ENCODE assay signal across 36 cellular contexts in the genomic region with DNA sequence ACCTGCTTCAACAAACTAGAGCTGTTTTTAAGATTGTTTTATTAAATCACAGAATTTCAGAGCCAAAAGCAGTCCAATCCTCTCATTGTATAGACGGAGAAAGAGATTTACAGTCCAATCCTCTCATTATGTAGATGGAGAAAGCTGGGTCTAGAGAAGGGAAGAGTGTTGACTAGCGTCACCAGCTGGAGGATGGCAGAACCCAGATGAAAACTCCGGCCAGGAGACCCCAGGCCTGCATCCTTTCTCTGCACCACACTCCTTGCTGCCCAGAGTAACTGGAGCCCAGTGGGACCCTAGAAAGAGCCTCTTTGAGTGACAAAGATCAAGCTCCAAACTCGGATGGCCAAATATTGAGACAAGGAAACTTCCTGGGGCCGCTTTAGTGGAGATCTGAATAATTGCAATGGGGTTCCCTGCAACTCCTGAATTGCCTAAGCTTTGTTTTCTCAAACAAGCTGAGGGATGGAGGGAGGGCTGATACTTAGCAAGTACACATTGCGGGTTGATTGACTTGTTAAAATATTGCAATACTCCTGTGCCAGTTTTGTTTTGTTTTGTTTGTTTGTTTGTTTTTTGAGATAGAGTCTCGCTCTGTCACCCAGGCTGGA. TPM values are rescaled to one million over a fixed set of nuclear protein-coding genes. Genes with fewer than 3 reads are reported as not detected.
"Had no signal": no experiment of that assay in that cellular context is flagged by ENCODE, and none has a peak within 500 bp of the region (broad histone marks: within the 10 kb centered on the region; RNA-seq: fewer than 3 reads in every experiment).

No MANE protein-coding gene starts in this region.

- H3K36me3 Mint-ChIP-seq: activated naive CD4-positive, alpha-beta T cell treated with anti-CD3 and anti-CD28 coated beads, Interleukin-2, amount 10 ng/mL, durations not matched to agents 7 days and 5 days; activated naive CD4-positive, alpha-beta T cell treated with anti-CD3 and anti-CD28 coated beads, Interleukin-2, amount 50 U/mL, for 72 hours; activated naive CD8-positive, alpha-beta T cell treated with anti-CD3 and anti-CD28 coated beads, Interleukin-2, amount 10 ng/mL, durations not matched to agents 7 days and 5 days; brain; T-cell had no signal

- DNase-seq: activated CD4-positive, alpha-beta memory T cell treated with anti-CD3 and anti-CD28 coated beads, Interleukin-2, amount 10 ng/mL, durations not matched to agents 7 days and 5 days; activated CD4-positive, alpha-beta T cell treated with anti-CD3 and anti-CD28 coated beads for 1 hour; activated CD4-positive, alpha-beta T cell treated with anti-CD3 and anti-CD28 coated beads for 4 hours; activated CD4-positive, alpha-beta T cell treated with anti-CD3 and anti-CD28 coated beads, Interleukin-2, amount 10 ng/mL, durations not matched to agents 7 days and 5 days; activated CD4-positive, alpha-beta T cell treated with anti-CD3 and anti-CD28 coated beads, Interleukin-2, amount 50 U/mL, for 4 hours; activated CD8-positive, alpha-beta memory T cell treated with anti-CD3 and anti-CD28 coated beads, Interleukin-2, amount 50 U/mL, for 48 hours; activated gamma-delta T cell; activated naive CD4-positive, alpha-beta T cell; activated naive CD4-positive, alpha-beta T cell treated with anti-CD3 and anti-CD28 coated beads, Interleukin-2, amount 10 ng/mL, durations not matched to agents 7 days and 5 days; activated naive CD8-positive, alpha-beta T cell treated with anti-CD3 and anti-CD28 coated beads, Interleukin-2, amount 10 ng/mL, durations not matched to agents 7 days and 5 days; activated T-cell treated with anti-CD3 and anti-CD28 coated beads for 4 hours; activated T-cell treated with anti-CD3 and anti-CD28 coated beads, Interleukin-2, amount 50 U/mL, for 24 hours; activated T-cell treated with anti-CD3 and anti-CD28 coated beads, Interleukin-2, amount 50 U/mL, for 72 hours; central memory CD4-positive, alpha-beta T cell; dermis blood vessel endothelial cell; effector CD4-positive, alpha-beta T cell; effector memory CD8-positive, alpha-beta T cell; esophagus squamous epithelium; foreskin melanocyte; heart right ventricle; T-cell; T-helper 9 cell had no signal

- H3K4me1 ChIP-seq: ascending aorta, breast epithelium, esophagus squamous epithelium, gastroesophageal sphincter, heart right ventricle had no signal

- H3K27me3 ChIP-seq: ascending aorta, breast epithelium, cardiac muscle cell, esophagus squamous epithelium had no signal

- H3K27ac Mint-ChIP-seq: activated CD4-positive, alpha-beta memory T cell treated with anti-CD3 and anti-CD28 coated beads, Interleukin-2, amount 10 ng/mL, durations not matched to agents 7 days and 5 days; activated CD4-positive, alpha-beta T cell treated with anti-CD3 and anti-CD28 coated beads, Interleukin-2, amount 10 ng/mL, durations not matched to agents 7 days and 5 days; activated naive CD4-positive, alpha-beta T cell treated with anti-CD3 and anti-CD28 coated beads, Interleukin-2, amount 10 ng/mL, durations not matched to agents 7 days and 5 days; activated naive CD4-positive, alpha-beta T cell treated with anti-CD3 and anti-CD28 coated beads, Interleukin-2, amount 50 U/mL, for 72 hours; activated naive CD8-positive, alpha-beta T cell treated with anti-CD3 and anti-CD28 coated beads, Interleukin-2, amount 10 ng/mL, durations not matched to agents 7 days and 5 days; activated T-cell treated with anti-CD3 and anti-CD28 coated beads, Interleukin-2, amount 50 U/mL, for 24 hours; activated T-cell treated with anti-CD3 and anti-CD28 coated beads, Interleukin-2, amount 50 U/mL, for 72 hours; brain; effector memory CD8-positive, alpha-beta T cell; T-cell; T-helper 1 cell treated with Interleukin-12 subunit alpha and Interleukin-12 subunit beta and Interleukin-4 antibody, amounts not matched to agents 30 μg/mL and 1 μg/mL, for 36 hours had no signal

- H3K27ac ChIP-seq: ascending aorta, breast epithelium, cardiac muscle cell, coronary artery, epithelial cell of prostate, esophagus squamous epithelium, gastroesophageal sphincter, heart right ventricle had no signal

- H3K36me3 ChIP-seq: ascending aorta, breast epithelium, cardiac muscle cell, esophagus squamous epithelium, gastroesophageal sphincter, heart right ventricle had no signal

- H3K4me3 Mint-ChIP-seq: activated CD4-positive, alpha-beta memory T cell treated with anti-CD3 and anti-CD28 coated beads, Interleukin-2, amount 10 ng/mL, durations not matched to agents 7 days and 5 days; activated CD4-positive, alpha-beta T cell treated with anti-CD3 and anti-CD28 coated beads, Interleukin-2, amount 10 ng/mL, durations not matched to agents 7 days and 5 days; activated naive CD4-positive, alpha-beta T cell treated with anti-CD3 and anti-CD28 coated beads, Interleukin-2, amount 10 ng/mL, durations not matched to agents 7 days and 5 days; activated naive CD8-positive, alpha-beta T cell treated with anti-CD3 and anti-CD28 coated beads, Interleukin-2, amount 10 ng/mL, durations not matched to agents 7 days and 5 days; activated T-cell treated with anti-CD3 and anti-CD28 coated beads, Interleukin-2, amount 50 U/mL, for 24 hours; activated T-cell treated with anti-CD3 and anti-CD28 coated beads, Interleukin-2, amount 50 U/mL, for 72 hours; brain; effector memory CD8-positive, alpha-beta T cell; T-cell; T-helper 1 cell treated with Interleukin-12 subunit alpha and Interleukin-12 subunit beta and Interleukin-4 antibody, amounts not matched to agents 30 μg/mL and 1 μg/mL, for 36 hours had no signal

- H3K4me3 ChIP-seq: ascending aorta, breast epithelium, cardiac muscle cell, coronary artery, esophagus squamous epithelium, gastroesophageal sphincter, heart right ventricle had no signal

- H3K9me3 Mint-ChIP-seq: activated CD4-positive, alpha-beta memory T cell treated with anti-CD3 and anti-CD28 coated beads, Interleukin-2, amount 10 ng/mL, durations not matched to agents 7 days and 5 days; activated CD4-positive, alpha-beta T cell treated with anti-CD3 and anti-CD28 coated beads, Interleukin-2, amount 10 ng/mL, durations not matched to agents 7 days and 5 days; activated naive CD4-positive, alpha-beta T cell treated with anti-CD3 and anti-CD28 coated beads, Interleukin-2, amount 10 ng/mL, durations not matched to agents 7 days and 5 days; activated naive CD4-positive, alpha-beta T cell treated with anti-CD3 and anti-CD28 coated beads, Interleukin-2, amount 50 U/mL, for 72 hours; activated naive CD8-positive, alpha-beta T cell treated with anti-CD3 and anti-CD28 coated beads, Interleukin-2, amount 10 ng/mL, durations not matched to agents 7 days and 5 days; activated T-cell treated with anti-CD3 and anti-CD28 coated beads, Interleukin-2, amount 50 U/mL, for 24 hours; activated T-cell treated with anti-CD3 and anti-CD28 coated beads, Interleukin-2, amount 50 U/mL, for 72 hours; effector memory CD8-positive, alpha-beta T cell; T-helper 1 cell treated with Interleukin-12 subunit alpha and Interleukin-12 subunit beta and Interleukin-4 antibody, amounts not matched to agents 30 μg/mL and 1 μg/mL, for 36 hours had no signal

- ATAC-seq: activated naive CD4-positive, alpha-beta T cell treated with anti-CD3 and anti-CD28 coated beads, Interleukin-2, amount 50 U/mL, for 72 hours; activated T-cell treated with anti-CD3 and anti-CD28 coated beads, Interleukin-2, amount 50 U/mL, for 72 hours; effector memory CD8-positive, alpha-beta T cell; gastroesophageal sphincter; heart right ventricle; T-cell had no signal

- H3K4me1 Mint-ChIP-seq: activated CD4-positive, alpha-beta memory T cell treated with anti-CD3 and anti-CD28 coated beads, Interleukin-2, amount 10 ng/mL, durations not matched to agents 7 days and 5 days; activated CD4-positive, alpha-beta T cell treated with anti-CD3 and anti-CD28 coated beads, Interleukin-2, amount 10 ng/mL, durations not matched to agents 7 days and 5 days; activated naive CD4-positive, alpha-beta T cell treated with anti-CD3 and anti-CD28 coated beads, Interleukin-2, amount 10 ng/mL, durations not matched to agents 7 days and 5 days; activated naive CD8-positive, alpha-beta T cell treated with anti-CD3 and anti-CD28 coated beads, Interleukin-2, amount 10 ng/mL, durations not matched to agents 7 days and 5 days; T-cell had no signal

- H3K9me3 ChIP-seq: ascending aorta, breast epithelium, esophagus squamous epithelium, gastroesophageal sphincter, heart right ventricle had no signal

- H3K27me3 Mint-ChIP-seq: activated naive CD8-positive, alpha-beta T cell treated with anti-CD3 and anti-CD28 coated beads, Interleukin-2, amount 10 ng/mL, durations not matched to agents 7 days and 5 days; activated T-cell treated with anti-CD3 and anti-CD28 coated beads, Interleukin-2, amount 50 U/mL, for 24 hours had no signal

RNA-seq across cellular contexts. Expression of gene AMDHD1, which starts 12.5 kb away (rescaled TPM):
- total RNA-seq: dermis blood vessel endothelial cell, endothelial cell of umbilical vein, fibroblast of villous mesenchyme, glomerular endothelial cell had no signal
- polyA plus RNA-seq: endothelial cell of umbilical vein had no signal

RNA-seq across cellular contexts. Expression of gene CCDC38, which starts 13.2 kb away (rescaled TPM):
- total RNA-seq: activated CD4-positive, alpha-beta memory T cell treated with anti-CD3 and anti-CD28 coated beads, Interleukin-2, amount 10 ng/mL, durations not matched to agents 7 days and 5 days; activated CD4-positive, alpha-beta T cell treated with anti-CD3 and anti-CD28 coated beads, Interleukin-2, amount 10 ng/mL, durations not matched to agents 7 days and 5 days; ascending aorta; cardiac muscle cell; dermis blood vessel endothelial cell; endothelial cell of umbilical vein; fibroblast of lung; fibroblast of villous mesenchyme; gastroesophageal sphincter; glomerular endothelial cell had no signal
- polyA plus RNA-seq: cardiac muscle cell, endothelial cell of umbilical vein, esophagus had no signal

RNA-seq across cellular contexts. Expression of gene HAL, which starts 40.5 kb away (rescaled TPM):
- total RNA-seq: cardiac muscle cell, fibroblast of villous mesenchyme had no signal
- polyA plus RNA-seq: cardiac muscle cell had no signal
